Comparison of ENCODE assay signal across 14 cellular contexts in genomic region chr5:169923988-169924387, GRCh38. TPM values are rescaled to one million over a fixed set of nuclear protein-coding genes. Genes with fewer than 3 reads are reported as not detected.
DNase-seq lines count a peak whose midpoint lies in the region; ATAC-seq and TF ChIP-seq lines count a peak whose summit lies in the region.
"Had no signal": no experiment of that assay in that cellular context is flagged by ENCODE, and none has a peak within 500 bp of the region (broad histone marks: within the 10 kb centered on the region; RNA-seq: fewer than 3 reads in every experiment).

No MANE protein-coding gene starts in this region.

- DNase-seq in NCI-H1092 treated with DMSO at 0.1 percent for 48 hours (lab: John Stamatoyannopoulos, UW) = peak; percentile 1
- DNase-seq in NCI-H1092 (lab: John Stamatoyannopoulos, UW) = no peak
- peak; percentile 19 for DNase-seq in GM20000 (ENCODE audit: low spot score)
- DNase-seq in myocyte (ENCODE audit: low read depth) = peak; percentile 25
- DNase-seq in D341Med (ENCODE audit: low spot score) = no peak
- DNase-seq: activated CD4-positive, alpha-beta T cell treated with anti-CD3 and anti-CD28 coated beads, Interleukin-2, amount 10 ng/mL, durations not matched to agents 7 days and 5 days; activated gamma-delta T cell treated with Interleukin-2 at 50 U/mL for 16 hours; Calu3; Kasumi-1; NCI-H1930 had no signal

- no peak for TF ChIP-seq POLR2A in GM18505 (IDR thresholded peaks at IDR 0.05; ENCODE audit: borderline replicate concordance, extremely low read depth, insufficient read depth, insufficient read length)

- TF ChIP-seq CTCF in GM20000 (IDR thresholded peaks at IDR 0.05; ENCODE audit: extremely low read depth, missing control alignments) = no peak

- ATAC-seq in HG03521 (IDR thresholded peaks at IDR 0.05; ENCODE audit: unreplicated experiment) (peak; percentile 52), GM18505 (IDR thresholded peaks at IDR 0.05; ENCODE audit: unreplicated experiment) (no peak)
- ATAC-seq in activated CD4-positive, CD25-positive, alpha-beta regulatory T cell treated with anti-CD3 and anti-CD28 coated beads, Interleukin-2, amount 50 U/mL, for 24 hours = no peak

RNA-seq across cellular contexts. Expression of gene INSYN2B, which starts 56.3 kb away (rescaled TPM):
- 0.24 and 0.26 TPM in 2 replicates for total RNA-seq in myocyte
- polyA plus RNA-seq in myocyte (2012) = 0.10 TPM
- total RNA-seq: activated CD4-positive, alpha-beta T cell treated with anti-CD3 and anti-CD28 coated beads, Interleukin-2, amount 10 ng/mL, durations not matched to agents 7 days and 5 days; Calu3; T-helper 1 cell treated with Interleukin-12 subunit alpha and Interleukin-12 subunit beta and Interleukin-4 antibody, amounts not matched to agents 30 ng/mL and 1 ng/mL, for 36 hours had no signal

Comparison
In these comparisons a context has a peak if more than half of its experiments do, and no peak if none do; other contexts are left out.
1. DNase-seq: peak in NCI-H1092 treated with DMSO at 0.1 percent for 48 hours (single experiment), GM20000 (single experiment) and myocyte (single experiment); none in NCI-H1092 (single experiment) and D341Med (single experiment).